In the genomic region with DNA sequence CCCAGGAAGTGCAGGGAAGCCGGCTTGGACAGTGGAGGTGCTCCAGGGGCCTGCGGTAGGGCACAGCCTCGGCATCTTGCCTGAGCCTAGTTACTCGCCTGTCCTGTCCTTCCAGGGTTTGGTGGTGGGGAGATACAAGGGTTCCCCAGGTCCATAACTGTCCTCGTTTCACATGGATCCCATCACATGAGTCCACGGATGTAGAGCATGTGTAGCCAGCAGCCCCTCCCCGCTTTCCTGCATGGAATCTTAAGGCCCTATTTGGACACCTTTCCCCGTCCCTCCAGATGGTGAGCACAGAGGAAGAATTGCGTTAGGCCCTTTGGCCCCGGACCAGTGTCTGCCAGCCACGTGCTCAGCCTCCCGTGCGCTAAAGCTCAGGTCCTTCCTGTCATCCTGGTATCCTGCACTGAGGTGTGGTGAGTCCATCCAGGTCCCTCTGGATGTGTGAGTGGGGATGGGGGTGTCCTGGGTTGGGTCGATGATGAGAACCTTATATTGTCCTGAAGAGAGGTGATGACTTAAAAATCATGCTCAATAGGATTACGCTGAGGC, we compare ENCODE assay signal across 19 cellular contexts.
DNase-seq lines count a peak whose midpoint lies in the region; ATAC-seq and TF ChIP-seq lines count a peak whose summit lies in the region.
"Had no signal": no experiment of that assay in that cellular context is flagged by ENCODE, and none has a peak within 500 bp of the region (broad histone marks: within the 10 kb centered on the region; RNA-seq: fewer than 3 reads in every experiment).

No MANE protein-coding gene starts in this region.

- H3K27me3 ChIP-seq in endodermal cell (ENCODE audit: control insufficient read depth, insufficient read depth, low read length, poor library complexity, severe bottlenecking) (no peaks in the 10 kb centered on the region), sigmoid colon (no peaks in the 10 kb centered on the region)

- TF ChIP-seq POLR2A in sigmoid colon (IDR thresholded peaks at IDR 0.05), result no peak

- H3K36me3 ChIP-seq in endodermal cell (ENCODE audit: control insufficient read depth, insufficient read depth, low read length) (no peaks in the 10 kb centered on the region), sigmoid colon (no peaks in the 10 kb centered on the region)

- H3K4me1 ChIP-seq in endodermal cell (ENCODE audit: control insufficient read depth, insufficient read depth, low read length) (no peaks in the 10 kb centered on the region), sigmoid colon (no peaks in the 10 kb centered on the region)

- DNase-seq in activated naive CD4-positive, alpha-beta T cell treated with anti-CD3 and anti-CD28 coated beads, Interleukin-2, amount 50 U/mL, for 16 hours, result no peak
- DNase-seq in endodermal cell (peak; percentile 20), islet precursor cell (peak; percentile 40), sigmoid colon (peak; percentile 27), nephron progenitor cell (no peak)
- DNase-seq: AML-193, C1 segment of cervical spinal cord, EL, Kasumi-1, NCI-H1417, NCI-H1694 treated with DMSO at 0.1 percent for 48 hours, NCI-H2081 treated with DMSO at 0.1 percent for 48 hours, NCI-H2171 treated with DMSO at 0.1 percent for 48 hours, NCI-H524 treated with DMSO at 0.1 percent for 48 hours, NCI-H82 had no signal

- no peaks in the 10 kb centered on the region for H3K4me1 Mint-ChIP-seq in activated naive CD4-positive, alpha-beta T cell treated with anti-CD3 and anti-CD28 coated beads, Interleukin-2, amount 50 U/mL, for 24 hours
- H3K4me1 Mint-ChIP-seq in endodermal cell, result no peaks in the 10 kb centered on the region
- no peaks in the 10 kb centered on the region for H3K4me1 Mint-ChIP-seq in nephron progenitor cell

- no peak for TF ChIP-seq CTCF in endodermal cell (conservative IDR thresholded peaks at IDR 0.05)
- no peak for TF ChIP-seq CTCF in sigmoid colon (IDR thresholded peaks at IDR 0.05)
- TF ChIP-seq CTCF in nephron progenitor cell (IDR thresholded peaks at IDR 0.05), result no peak

- H3K27ac Mint-ChIP-seq in activated naive CD4-positive, alpha-beta T cell treated with anti-CD3 and anti-CD28 coated beads, Interleukin-2, amount 50 U/mL, for 24 hours, result peak overlapping the region; percentile 41
- H3K27ac Mint-ChIP-seq in endodermal cell (no peak overlapping the region), nephron progenitor cell (no peak overlapping the region)

- no peak overlapping the region for H3K27ac ChIP-seq in endodermal cell (ENCODE audit: low read depth, low read length)
- no peak overlapping the region for H3K27ac ChIP-seq in sigmoid colon

- H3K27me3 Mint-ChIP-seq in activated naive CD4-positive, alpha-beta T cell treated with anti-CD3 and anti-CD28 coated beads, Interleukin-2, amount 50 U/mL, for 24 hours, result no peaks in the 10 kb centered on the region
- H3K27me3 Mint-ChIP-seq in endodermal cell (ENCODE audit: insufficient read depth), result no peaks in the 10 kb centered on the region
- no peaks in the 10 kb centered on the region for H3K27me3 Mint-ChIP-seq in nephron progenitor cell (ENCODE audit: low read depth, poor library complexity)

- H3K9me3 Mint-ChIP-seq in activated naive CD4-positive, alpha-beta T cell treated with anti-CD3 and anti-CD28 coated beads, Interleukin-2, amount 50 U/mL, for 24 hours, result no peaks in the 10 kb centered on the region
- H3K9me3 Mint-ChIP-seq in endodermal cell, result peaks cover 85% of the 10 kb centered on the region
- peaks cover 89% of the 10 kb centered on the region for H3K9me3 Mint-ChIP-seq in nephron progenitor cell

- H3K9ac ChIP-seq in endodermal cell (ENCODE audit: extremely low read depth, low read length, poor library complexity, severe bottlenecking), result no peak overlapping the region

- no peak for ATAC-seq in GM19351 (IDR thresholded peaks at IDR 0.05; ENCODE audit: unreplicated experiment)
- no peak for ATAC-seq in HG03139 (IDR thresholded peaks at IDR 0.05; ENCODE audit: unreplicated experiment)
- ATAC-seq: Panc1 had no signal

- no peak for TF ChIP-seq EP300 in sigmoid colon (IDR thresholded peaks at IDR 0.05)

- H3K4me3 Mint-ChIP-seq in activated naive CD4-positive, alpha-beta T cell treated with anti-CD3 and anti-CD28 coated beads, Interleukin-2, amount 50 U/mL, for 24 hours, result no peak overlapping the region
- H3K4me3 Mint-ChIP-seq in endodermal cell (no peak overlapping the region), nephron progenitor cell (no peak overlapping the region)

- intact Hi-C loops in sigmoid colon (cut with DNase I), result no loop called here

- H3K9me3 ChIP-seq in endodermal cell (ENCODE audit: control insufficient read depth, low read length) (no peaks in the 10 kb centered on the region), sigmoid colon (peaks cover 0 to 9% (median 2%) of the 10 kb centered on the region in 4 donors)

- 86 to 88% methylated on average over 9 to 15 of the region's 15 CpGs for WGBS in endodermal cell (ENCODE audit: insufficient coverage in 1 of 2, insufficient read length in 1 of 2), 2 experiments
- 85 to 86% methylated on average over 15 of the region's 15 CpGs for WGBS in sigmoid colon, 2 donors

- no peaks in the 10 kb centered on the region for H3K36me3 Mint-ChIP-seq in activated naive CD4-positive, alpha-beta T cell treated with anti-CD3 and anti-CD28 coated beads, Interleukin-2, amount 50 U/mL, for 24 hours
- H3K36me3 Mint-ChIP-seq in endodermal cell (ENCODE audit: low read depth) (no peaks in the 10 kb centered on the region), nephron progenitor cell (ENCODE audit: low read depth) (no peaks in the 10 kb centered on the region)

- no peak overlapping the region for H3K4me3 ChIP-seq in endodermal cell (ENCODE audit: low read length)
- no peak overlapping the region for H3K4me3 ChIP-seq in sigmoid colon

Comparison
In these comparisons a context has a peak if more than half of its experiments do, and no peak if none do; other contexts are left out.
1. DNase-seq: peak in endodermal cell (single experiment), islet precursor cell (single experiment) and sigmoid colon (single experiment); none in activated naive CD4-positive, alpha-beta T cell treated with anti-CD3 and anti-CD28 coated beads, Interleukin-2, amount 50 U/mL, for 16 hours (single experiment) and nephron progenitor cell (single experiment).